27 cellular contexts compared by ENCODE assay signal in genomic region chr10:82075605-82076004, GRCh38.
"Had no signal": no experiment of that assay in that cellular context is flagged by ENCODE, and none has a peak within 500 bp of the region (broad histone marks: within the 10 kb centered on the region; RNA-seq: fewer than 3 reads in every experiment).

No MANE protein-coding gene starts in this region.

- FAIRE-seq: colon, endometrium, frontal cortex had no signal

- H3K27ac ChIP-seq: colonic mucosa, coronary artery, dorsolateral prefrontal cortex, epithelial cell of prostate, esophagus muscularis mucosa, esophagus squamous epithelium, foreskin keratinocyte, gastrocnemius medialis, gastroesophageal sphincter, heart left ventricle, heart right ventricle had no signal

- DNase-seq: colonic mucosa; cortex of kidney; dermis blood vessel endothelial cell; dorsolateral prefrontal cortex; effector CD4-positive, alpha-beta T cell; effector CD8-positive, alpha-beta T cell; effector memory CD4-positive, alpha-beta T cell; effector memory CD8-positive, alpha-beta T cell; endodermal cell; erythroblast; esophagus squamous epithelium; foreskin fibroblast; foreskin keratinocyte; foreskin melanocyte; gastrocnemius medialis; glutamatergic neuron; head of caudate nucleus; heart left ventricle; heart right ventricle had no signal

- H3K4me3 ChIP-seq: colonic mucosa, coronary artery, dorsolateral prefrontal cortex, esophagus muscularis mucosa, esophagus squamous epithelium, gastrocnemius medialis, gastroesophageal sphincter, heart left ventricle, heart right ventricle had no signal

- H3K4me1 ChIP-seq: colonic mucosa, esophagus muscularis mucosa, esophagus squamous epithelium, foreskin keratinocyte, gastrocnemius medialis, gastroesophageal sphincter, heart left ventricle, heart right ventricle had no signal

- ATAC-seq: effector memory CD8-positive, alpha-beta T cell; esophagus mucosa; foreskin keratinocyte; gastrocnemius medialis; gastroesophageal sphincter; heart left ventricle; heart right ventricle had no signal

- H3K27me3 ChIP-seq: colonic mucosa, dorsolateral prefrontal cortex, esophagus muscularis mucosa, esophagus squamous epithelium, foreskin keratinocyte, gastrocnemius medialis, gastroesophageal sphincter, heart left ventricle, heart right ventricle had no signal

- H3K9me3 ChIP-seq: colonic mucosa, esophagus muscularis mucosa, esophagus squamous epithelium, gastrocnemius medialis, gastroesophageal sphincter, heart left ventricle, heart right ventricle had no signal

- H3K36me3 ChIP-seq: colonic mucosa, esophagus muscularis mucosa, esophagus squamous epithelium, gastrocnemius medialis, gastroesophageal sphincter, heart left ventricle, heart right ventricle had no signal
